22 cellular contexts compared by ENCODE assay signal in genomic region chrY:7815921-7816320, GRCh38.
DNase-seq lines count a peak whose midpoint lies in the region; ATAC-seq, FAIRE-seq and TF ChIP-seq lines count a peak whose summit lies in the region.
"Had no signal": no experiment of that assay in that cellular context is flagged by ENCODE, and none has a peak within 500 bp of the region (broad histone marks: within the 10 kb centered on the region; RNA-seq: fewer than 3 reads in every experiment).

No MANE protein-coding gene starts in this region.

- H3K79me1 ChIP-seq in neuronal stem cell (ENCODE audit: low read depth, low read length), result no peaks in the 10 kb centered on the region

- no peak overlapping the region for H2BK12ac ChIP-seq in neuronal stem cell (ENCODE audit: low read length)

- peak; percentile 3 for DNase-seq in HCEC 1CT
- peak; percentile 47 for DNase-seq in RCC 7860 (ENCODE audit: low spot score)
- DNase-seq in epithelial cell of esophagus (ENCODE audit: low read depth), result peak; percentile 48
- no peak for DNase-seq in neuronal stem cell (ENCODE audit: low spot score)
- no peak for DNase-seq in body of pancreas
- DNase-seq: ACHN; C1 segment of cervical spinal cord; Calu3; CD8-positive, alpha-beta memory T cell; MV-4-11; NCI-H1105 treated with DMSO at 0.1 percent for 48 hours; NCI-H1694; NCI-H2081; NCI-H446; NCI-H526; PC-3; SIG-M5; SK-N-SH had no signal

- H2BK5ac ChIP-seq in neuronal stem cell (ENCODE audit: low read length), result no peak overlapping the region

- no peak overlapping the region for H3K4me2 ChIP-seq in neuronal stem cell (ENCODE audit: insufficient read depth, low read length, poor library complexity, severe bottlenecking)
- H3K4me2 ChIP-seq: SK-N-SH had no signal

- ATAC-seq in HG02588 (IDR thresholded peaks at IDR 0.05; ENCODE audit: unreplicated experiment) (no peak), HG03159 (IDR thresholded peaks at IDR 0.05; ENCODE audit: unreplicated experiment) (no peak), body of pancreas (no peak)
- ATAC-seq: PC-3 had no signal

- H3K36me3 ChIP-seq in neuronal stem cell (replicated peaks in 1 of 2; ENCODE audit: control insufficient read depth in 2 of 2, insufficient read depth in 2 of 2, low read length in 2 of 2) (no peaks in the 10 kb centered on the region), body of pancreas (replicated peaks in 1 of 2; ENCODE audit: insufficient read depth in 1 of 2, low read depth in 2 of 2) (no peaks in the 10 kb centered on the region)

- no peaks in the 10 kb centered on the region for H3K27me3 ChIP-seq in neuronal stem cell (ENCODE audit: control insufficient read depth in 3 of 3, insufficient read depth in 3 of 3, low read depth in 1 of 3, low read length in 3 of 3)
- no peaks in the 10 kb centered on the region for H3K27me3 ChIP-seq in body of pancreas

- H3K4me1 ChIP-seq in neuronal stem cell (ENCODE audit: control insufficient read depth in 2 of 2, insufficient read depth in 1 of 2, low read depth in 1 of 2, low read length in 2 of 2), result no peaks in the 10 kb centered on the region
- no peaks in the 10 kb centered on the region for H3K4me1 ChIP-seq in body of pancreas

- no peak for FAIRE-seq in RCC 7860 (lab: Jason Lieb, UNC)
- FAIRE-seq: H54 had no signal

- no peak for TF ChIP-seq POLR2A in body of pancreas (IDR thresholded peaks at IDR 0.05)

- no peak for TF ChIP-seq CTCF in epithelial cell of esophagus (IDR thresholded peaks at IDR 0.05; ENCODE audit: insufficient read depth, low read depth, low read length, missing control alignments)
- no peak for TF ChIP-seq CTCF in body of pancreas (IDR thresholded peaks at IDR 0.05)

- H2BK120ac ChIP-seq in neuronal stem cell (ENCODE audit: low read depth, low read length), result no peak overlapping the region

- H4K8ac ChIP-seq in neuronal stem cell (ENCODE audit: low read depth, low read length), result no peak overlapping the region

- no peak overlapping the region for H3K27ac ChIP-seq in neuronal stem cell (replicated peaks; ENCODE audit: low read length)
- H3K27ac ChIP-seq in body of pancreas, result no peak overlapping the region
- H3K27ac ChIP-seq: RWPE1 had no signal

- intact Hi-C loops in body of pancreas (cut with DNase I), result no loop called here

- no peak overlapping the region for H3K9ac ChIP-seq in neuronal stem cell (ENCODE audit: low read depth, low read length, poor library complexity)
- H3K9ac ChIP-seq: SK-N-SH had no signal

- H4K91ac ChIP-seq in neuronal stem cell (ENCODE audit: low read depth, low read length, poor library complexity), result no peak overlapping the region

- H3K4ac ChIP-seq in neuronal stem cell (ENCODE audit: low read length), result no peak overlapping the region

- H3K23ac ChIP-seq in neuronal stem cell (ENCODE audit: low read depth, low read length, poor library complexity), result no peak overlapping the region

- no peak overlapping the region for H3K18ac ChIP-seq in neuronal stem cell (ENCODE audit: low read length)

- H3K4me3 ChIP-seq in epithelial cell of esophagus (ENCODE audit: low read length), result no peak overlapping the region
- H3K4me3 ChIP-seq in neuronal stem cell (ENCODE audit: low read length in 2 of 2), result no peak overlapping the region
- no peak overlapping the region for H3K4me3 ChIP-seq in body of pancreas

- no peak overlapping the region for H3K14ac ChIP-seq in neuronal stem cell (ENCODE audit: low read length)

- H3K9me3 ChIP-seq in neuronal stem cell (replicated peaks in 1 of 2; ENCODE audit: control insufficient read depth in 2 of 2, insufficient read depth in 1 of 2, low read depth in 1 of 2, low read length in 2 of 2) (no peaks in the 10 kb centered on the region), body of pancreas (no peaks in the 10 kb centered on the region)
- H3K9me3 ChIP-seq: SK-N-SH had no signal

- no peak overlapping the region for H2AFZ ChIP-seq in neuronal stem cell (ENCODE audit: low read length)

- H2AK5ac ChIP-seq in neuronal stem cell (ENCODE audit: low read depth, low read length), result no peak overlapping the region

- no peak overlapping the region for H2BK15ac ChIP-seq in neuronal stem cell (ENCODE audit: low read length)

Comparison
In these comparisons a context has a peak if more than half of its experiments do, and no peak if none do; other contexts are left out.
1. DNase-seq: peak in HCEC 1CT (single experiment), RCC 7860 (single experiment) and epithelial cell of esophagus (single experiment); none in neuronal stem cell (single experiment) and body of pancreas (0 of 4).